Comparison of ENCODE assay signal across 8 cellular contexts in genomic region chr2:227473019-227473461, GRCh38. TPM values are rescaled to one million over a fixed set of nuclear protein-coding genes. Genes with fewer than 3 reads are reported as not detected.
A peak's percentile ranks its signal among the peaks of the same experiment; 100 is the strongest.
DNase-seq lines count a peak whose midpoint lies in the region; ATAC-seq, FAIRE-seq and TF ChIP-seq lines count a peak whose summit lies in the region.

No MANE protein-coding gene starts in this region.

- peaks cover 58% of the 10 kb centered on the region for H3K79me2 ChIP-seq in SK-N-SH (ENCODE audit: insufficient read depth)

- H3K36me3 ChIP-seq in left ventricle myocardium inferior, result no peaks in the 10 kb centered on the region
- no peaks in the 10 kb centered on the region for H3K36me3 ChIP-seq in SK-N-SH (replicated peaks in 1 of 2; ENCODE audit: control insufficient read depth in 1 of 2, insufficient read depth in 2 of 2, low read length in 1 of 2)
- no peaks in the 10 kb centered on the region for H3K36me3 ChIP-seq in small intestine (ENCODE audit: control insufficient read depth in 2 of 2, insufficient read depth in 2 of 2, low read length in 2 of 2)

- H2AFZ ChIP-seq in SK-N-SH (ENCODE audit: low read depth), result no peak overlapping the region

- no peak for TF ChIP-seq RAD21 in SK-N-SH (IDR thresholded peaks at IDR 0.05; ENCODE audit: low read length)

- H3K9ac ChIP-seq in SK-N-SH, result peak overlapping the region; percentile 95

- no peak for FAIRE-seq in small intestine (lab: Jason Lieb, UNC)

- H3K4me3 ChIP-seq in left ventricle myocardium inferior (peak overlapping the region; percentile 92), SK-N-SH (ENCODE audit: low read depth in 2 of 2, low read length in 1 of 2) (peak overlapping the region; percentile 74 to 87), foreskin fibroblast (ENCODE audit: low read depth in 1 of 2, low read length in 2 of 2) (peak overlapping the region; percentile 73 to 80), small intestine (ENCODE audit: low read depth in 1 of 2, low read length in 2 of 2) (peak overlapping the region; percentile 90 to 99)

- no peaks in the 10 kb centered on the region for H3K9me2 ChIP-seq in SK-N-SH

- WGBS in SK-N-SH (ENCODE audit: low lambda C conversion rate), result under 1% methylated on average over 12 of the region's 19 CpGs
- 1% methylated on average over 14 to 19 of the region's 19 CpGs for WGBS in small intestine, 3 donors

- H4K20me1 ChIP-seq in SK-N-SH (ENCODE audit: insufficient read depth), result peaks cover 51% of the 10 kb centered on the region

- TF ChIP-seq EP300 in SK-N-SH (IDR thresholded peaks at IDR 0.05; ENCODE audit: borderline replicate concordance in 1 of 2, low read depth in 1 of 2, low read length in 1 of 2), result no peak

- intact Hi-C loops in left ventricle myocardium inferior (cut with micrococcal nuclease) (no loop called here), left cardiac atrium (cut with DNase I) (loop anchor here in 1 of 2 donors (10.0 kb wide), 1 partner anchor 68 kb away; no protein-coding TSS in a partner anchor)

- DNase-seq in left ventricle myocardium inferior (no peak), left cardiac atrium (no peak), SK-N-SH (no peak), foreskin fibroblast (peak in 1 of 2 donors; percentile 59), small intestine (no peak)
- DNase-seq in activated CD4-positive, alpha-beta T cell treated with anti-CD3 and anti-CD28 coated beads, Interleukin-2, amount 50 U/mL, for 48 hours, result no peak
- no peak for DNase-seq in activated CD4-positive, alpha-beta T cell treated with anti-CD3 and anti-CD28 coated beads, Interleukin-2, amount 50 U/mL, for 4 hours

- peak overlapping the region; percentile 93 for H3K4me2 ChIP-seq in SK-N-SH

- H3K4me1 ChIP-seq in left ventricle myocardium inferior (peaks cover 61% of the 10 kb centered on the region), SK-N-SH (ENCODE audit: control insufficient read depth in 1 of 2, insufficient read depth in 2 of 2, low read depth in 1 of 2, low read length in 1 of 2) (peaks cover 5 to 13% of the 10 kb centered on the region in 2 experiments; a peak in 3 of 4 replicates), small intestine (ENCODE audit: control insufficient read depth in 2 of 2, insufficient read depth in 1 of 2, low read depth in 1 of 2, low read length in 1 of 2) (peaks cover 0 to 10% of the 10 kb centered on the region in 2 donors)

- H3F3A ChIP-seq in SK-N-SH (replicated peaks; ENCODE audit: insufficient read depth), result peaks cover 5% of the 10 kb centered on the region

- TF ChIP-seq CTCF in left ventricle myocardium inferior (IDR thresholded peaks at IDR 0.05; ENCODE audit: borderline replicate concordance), result no peak
- TF ChIP-seq CTCF in SK-N-SH (IDR thresholded peaks at IDR 0.05), result no peak
- no peak for TF ChIP-seq CTCF in foreskin fibroblast (IDR thresholded peaks at IDR 0.05; ENCODE audit: low read depth, low read length)

- H3K27me3 ChIP-seq in left ventricle myocardium inferior (ENCODE audit: low read depth) (no peaks in the 10 kb centered on the region), SK-N-SH (ENCODE audit: insufficient read depth) (no peaks in the 10 kb centered on the region), small intestine (ENCODE audit: control insufficient read depth in 2 of 2, insufficient read depth in 2 of 2, low read length in 2 of 2) (no peaks in the 10 kb centered on the region)

- H3K27ac ChIP-seq in left ventricle myocardium inferior (replicated peaks) (peak overlapping the region; percentile 85), SK-N-SH (ENCODE audit: low read depth in 2 of 2, low read length in 1 of 2) (peak overlapping the region in 1 of 2 experiments; percentile 73; a peak in 1 of 4 replicates), small intestine (ENCODE audit: low read depth in 1 of 2, low read length in 1 of 2) (peak overlapping the region; percentile 55 to 91)

- H3K9me3 ChIP-seq in left ventricle myocardium inferior (replicated peaks) (no peaks in the 10 kb centered on the region), SK-N-SH (no peaks in the 10 kb centered on the region), small intestine (ENCODE audit: control insufficient read depth, low read depth) (no peaks in the 10 kb centered on the region)

- ATAC-seq in left cardiac atrium (no peak), GM21737 (IDR thresholded peaks at IDR 0.05; ENCODE audit: unreplicated experiment) (no peak)

- POLR2A ChIA-PET in SK-N-SH (lab: Yijun Ruan, JAX), result no interaction called here

- CTCF ChIA-PET in SK-N-SH (lab: Yijun Ruan, JAX), result interaction anchor here (0.8 to 1.4 kb wide), 3 partner anchors 34 to 293 kb away, joined by 4 to 11 read pairs (median 5); no protein-coding TSS in a partner anchor

TF ChIP-seq in SK-N-SH, 30 proteins besides CTCF, POLR2A, EP300 and RAD21 (continues in another document):
- TF ChIP-seq RCOR1 (IDR thresholded peaks at IDR 0.05; ENCODE audit: low read length), result no peak
- TF ChIP-seq, protein P1, sequence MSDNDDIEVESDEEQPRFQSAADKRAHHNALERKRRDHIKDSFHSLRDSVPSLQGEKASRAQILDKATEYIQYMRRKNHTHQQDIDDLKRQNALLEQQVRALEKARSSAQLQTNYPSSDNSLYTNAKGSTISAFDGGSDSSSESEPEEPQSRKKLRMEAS (IDR thresholded peaks at IDR 0.05; ENCODE audit: low read depth), result no peak
- TF ChIP-seq RFX5 (IDR thresholded peaks at IDR 0.05; ENCODE audit: low read length), result no peak
- TF ChIP-seq FOXJ3 (CRISPR knock-in tag; IDR thresholded peaks at IDR 0.05), result no peak
- no peak for TF ChIP-seq ELF1 (IDR thresholded peaks at IDR 0.05)
- TF ChIP-seq FOSL2 (IDR thresholded peaks at IDR 0.05; ENCODE audit: borderline replicate concordance, low read depth), result no peak
- TF ChIP-seq SIN3A (IDR thresholded peaks at IDR 0.05; ENCODE audit: borderline replicate concordance, low read depth, low read length), result no peak
- TF ChIP-seq YY1 (IDR thresholded peaks at IDR 0.05; ENCODE audit: low read depth), result no peak
- no peak for TF ChIP-seq TCF12 (IDR thresholded peaks at IDR 0.05)
- no peak for TF ChIP-seq FOXM1 (IDR thresholded peaks at IDR 0.05; ENCODE audit: low read depth)
- no peak for TF ChIP-seq NFIC (IDR thresholded peaks at IDR 0.05; ENCODE audit: borderline replicate concordance)
- TF ChIP-seq NRF1 (IDR thresholded peaks at IDR 0.05; ENCODE audit: low read depth, low read length), result no peak
- TF ChIP-seq, protein P2, sequence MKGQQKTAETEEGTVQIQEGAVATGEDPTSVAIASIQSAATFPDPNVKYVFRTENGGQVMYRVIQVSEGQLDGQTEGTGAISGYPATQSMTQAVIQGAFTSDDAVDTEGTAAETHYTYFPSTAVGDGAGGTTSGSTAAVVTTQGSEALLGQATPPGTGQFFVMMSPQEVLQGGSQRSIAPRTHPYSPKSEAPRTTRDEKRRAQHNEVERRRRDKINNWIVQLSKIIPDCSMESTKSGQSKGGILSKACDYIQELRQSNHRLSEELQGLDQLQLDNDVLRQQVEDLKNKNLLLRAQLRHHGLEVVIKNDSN (IDR thresholded peaks at IDR 0.05; ENCODE audit: borderline replicate concordance, low read depth), result no peak
- TF ChIP-seq TEAD4 (IDR thresholded peaks at IDR 0.05; ENCODE audit: borderline replicate concordance, insufficient read depth), result no peak
- no peak for TF ChIP-seq USF2 (IDR thresholded peaks at IDR 0.05; ENCODE audit: borderline replicate concordance, low read depth, low read length)
- no peak for TF ChIP-seq GABPA (IDR thresholded peaks at IDR 0.05; ENCODE audit: low read depth)
- TF ChIP-seq, protein P3, sequence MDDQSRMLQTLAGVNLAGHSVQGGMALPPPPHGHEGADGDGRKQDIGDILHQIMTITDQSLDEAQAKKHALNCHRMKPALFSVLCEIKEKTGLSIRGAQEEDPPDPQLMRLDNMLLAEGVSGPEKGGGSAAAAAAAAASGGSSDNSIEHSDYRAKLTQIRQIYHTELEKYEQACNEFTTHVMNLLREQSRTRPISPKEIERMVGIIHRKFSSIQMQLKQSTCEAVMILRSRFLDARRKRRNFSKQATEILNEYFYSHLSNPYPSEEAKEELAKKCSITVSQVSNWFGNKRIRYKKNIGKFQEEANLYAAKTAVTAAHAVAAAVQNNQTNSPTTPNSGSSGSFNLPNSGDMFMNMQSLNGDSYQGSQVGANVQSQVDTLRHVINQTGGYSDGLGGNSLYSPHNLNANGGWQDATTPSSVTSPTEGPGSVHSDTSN (IDR thresholded peaks at IDR 0.05), result no peak
- no peak for TF ChIP-seq GATA2 (CRISPR knock-in tag; IDR thresholded peaks at IDR 0.05)

RNA-seq across cellular contexts. Expression of gene AGFG1, which starts 1.1 kb away (rescaled TPM):
- total RNA-seq in left ventricle myocardium inferior, result 50.4 TPM
- 10 to 100 TPM; 61.4 to 78.2 TPM for total RNA-seq in left cardiac atrium
- polyA plus RNA-seq in SK-N-SH (2012; rRNA removed), result 42.3 and 62.7 TPM in 2 replicates
- 41.6 and 49.2 TPM in 2 replicates for polyA plus RNA-seq in SK-N-SH (2012; cell fraction: cytosol; rRNA removed)
- polyA plus RNA-seq in SK-N-SH (2012; cell fraction: nucleus; rRNA removed), result 30.2 and 65.2 TPM in 2 replicates
- 10 to 100 TPM; 45.3 to 59.4 (median 58.4) TPM for polyA plus RNA-seq in small intestine
